In the genomic region with DNA sequence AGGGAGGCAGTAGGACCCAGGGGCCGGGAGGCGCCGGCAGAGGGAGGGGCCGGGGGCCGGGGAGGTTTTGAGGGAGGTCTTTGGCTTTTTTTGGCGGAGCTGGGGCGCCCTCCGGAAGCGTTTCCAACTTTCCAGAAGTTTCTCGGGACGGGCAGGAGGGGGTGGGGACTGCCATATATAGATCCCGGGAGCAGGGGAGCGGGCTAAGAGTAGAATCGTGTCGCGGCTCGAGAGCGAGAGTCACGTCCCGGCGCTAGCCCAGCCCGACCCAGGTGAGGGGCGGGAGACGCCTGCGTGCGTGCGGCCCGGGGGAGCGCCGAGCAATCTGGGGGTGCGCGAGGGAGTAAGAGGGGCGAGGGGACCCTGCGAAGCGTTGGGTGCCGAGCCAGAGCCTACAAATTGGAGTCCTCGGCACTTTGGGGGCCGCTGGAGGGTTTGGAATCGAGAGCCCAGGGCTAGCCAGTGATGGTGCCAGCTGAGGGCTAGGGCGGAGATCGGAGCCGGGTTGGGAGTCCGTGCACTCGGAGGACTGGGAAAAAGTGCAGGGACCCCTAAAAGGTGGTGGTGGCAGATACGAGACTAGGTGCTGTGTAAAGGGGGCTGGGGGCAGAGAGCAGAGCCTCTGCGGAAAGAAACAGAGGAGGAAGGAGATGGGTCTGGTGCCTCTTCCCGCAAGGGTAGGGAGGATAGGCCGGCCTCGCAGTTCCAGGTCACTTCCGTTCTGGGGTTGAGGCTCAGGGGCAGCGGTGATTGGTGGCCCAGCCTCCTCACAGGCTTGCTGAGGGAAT, we compare ENCODE assay signal across 8 cellular contexts. TPM values are rescaled to one million over a fixed set of nuclear protein-coding genes. Genes with fewer than 3 reads are reported as not detected.
A peak's percentile ranks its signal among the peaks of the same experiment; 100 is the strongest.
DNase-seq lines count a peak whose midpoint lies in the region; ATAC-seq lines count a peak whose summit lies in the region.

A gene (plus strand): TSS at position 206 of the 788 bp plus-strand sequence. CDS start 4,097 bp downstream, outside the sequence.

- DNase-seq in A172 (ENCODE audit: low spot score) (peak; percentile 90), NCI-H510A (lab: John Stamatoyannopoulos, UW) (peak; percentile 63), cortex of kidney (lab: John Stamatoyannopoulos, UW) (peak; percentile 19), left colon (peak; percentile 85 to 92)
- peak; percentile 85 for DNase-seq in activated CD4-positive, alpha-beta T cell treated with anti-CD3 and anti-CD28 coated beads for 48 hours
- peak; percentile 40 to 58 for DNase-seq in stimulated activated CD4-positive, alpha-beta T cell treated with anti-CD3 and anti-CD28 coated beads, Interleukin-1b, Interleukin-23, amount 100 ng/mL, for 4 hours (ENCODE audit: low read depth in 2 of 2)

- ATAC-seq in GM18867 (IDR thresholded peaks at IDR 0.05; ENCODE audit: unreplicated experiment), result peak; percentile 68
- peak; percentile 51 for ATAC-seq in HG03097 (IDR thresholded peaks at IDR 0.05; ENCODE audit: low FRiP score, unreplicated experiment)
- ATAC-seq in left colon, result peak; percentile 91

- intact Hi-C loops in left colon (cut with DNase I, micrococcal nuclease), result no loop called here

RNA-seq across cellular contexts. Expression of the gene that starts here (rescaled TPM):
- 387 and 394 TPM in 2 replicates for total RNA-seq in A172 (2014; rRNA removed; shearing (Covaris generic))
- 10 to 100 TPM; 24.0 to 41.5 TPM for total RNA-seq in left colon

Comparison
In these comparisons a context has a peak if more than half of its experiments do, and no peak if none do; other contexts are left out.
1. Peak in every context shown above with its lines: DNase-seq and ATAC-seq.
2. DNase-seq: peak in every context shown above with its lines; median percentile 90 in A172; 88 in left colon; 85 in activated CD4-positive, alpha-beta T cell treated with anti-CD3 and anti-CD28 coated beads for 48 hours; 63 in NCI-H510A; 49 in stimulated activated CD4-positive, alpha-beta T cell treated with anti-CD3 and anti-CD28 coated beads, Interleukin-1b, Interleukin-23, amount 100 ng/mL, for 4 hours; 19 in cortex of kidney.